15 cellular contexts compared by ENCODE assay signal in the genomic region with DNA sequence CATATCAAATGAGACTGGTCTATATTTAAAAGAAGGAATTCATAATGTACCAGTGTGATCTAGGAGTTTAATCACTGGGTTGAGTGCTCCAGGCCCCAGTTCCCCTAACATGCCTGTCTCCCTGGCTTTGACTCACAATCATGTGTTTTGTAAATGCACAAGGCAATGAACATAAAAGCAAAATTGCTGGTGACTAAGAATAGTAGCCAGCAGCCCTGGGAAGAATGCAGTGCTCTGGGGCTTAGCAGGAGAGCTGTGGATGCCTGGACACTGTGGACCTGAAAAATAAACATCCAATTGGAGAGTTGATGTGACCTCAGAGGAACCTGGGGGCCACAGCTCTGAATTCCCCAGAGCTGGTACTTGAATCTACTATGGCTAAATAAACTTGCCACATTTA. TPM values are rescaled to one million over a fixed set of nuclear protein-coding genes. Genes with fewer than 3 reads are reported as not detected.
A peak's percentile ranks its signal among the peaks of the same experiment; 100 is the strongest.
DNase-seq lines count a peak whose midpoint lies in the region; TF ChIP-seq lines count a peak whose summit lies in the region.
"Had no signal": no experiment of that assay in that cellular context is flagged by ENCODE, and none has a peak within 500 bp of the region (broad histone marks: within the 10 kb centered on the region; RNA-seq: fewer than 3 reads in every experiment).

No MANE protein-coding gene starts in this region.

- no peak overlapping the region for H3K27ac Mint-ChIP-seq in CD14-positive monocyte
- H3K27ac Mint-ChIP-seq: activated CD8-positive, alpha-beta T cell treated with anti-CD3 and anti-CD28 coated beads, Interleukin-2, amount 10 ng/mL, durations not matched to agents 7 days and 5 days; CD4-positive, CD25-positive, alpha-beta regulatory T cell had no signal

- DNase-seq in EL: peak; percentile 3
- peak; percentile 17 for DNase-seq in NCI-H2227 (lab: John Stamatoyannopoulos, UW; ENCODE audit: unreplicated experiment)
- peak; percentile 56 for DNase-seq in epithelial cell of proximal tubule (ENCODE audit: low read depth)
- DNase-seq in kidney glomerular epithelial cell (lab: John Stamatoyannopoulos, UW): peak; percentile 77
- no peak for DNase-seq in retina
- DNase-seq in KG1 (lab: John Stamatoyannopoulos, UW): no peak
- DNase-seq in activated effector memory CD4-positive, alpha-beta T cell treated with Interleukin-2 at 50 U/mL for 16 hours: no peak
- no peak for DNase-seq in CD14-positive monocyte (ENCODE audit: low spot score)
- DNase-seq: activated CD8-positive, alpha-beta T cell treated with anti-CD3 and anti-CD28 coated beads, Interleukin-2, amount 10 ng/mL, durations not matched to agents 7 days and 5 days; activated effector memory CD4-positive, alpha-beta T cell treated with anti-CD3 and anti-CD28 coated beads, Interleukin-2, amount 50 U/mL, for 16 hours; CD4-positive, CD25-positive, alpha-beta regulatory T cell; NCI-H1105 treated with DMSO at 0.1 percent for 48 hours; NCI-H748 treated with DMSO at 0.1 percent for 48 hours had no signal

- peaks cover 4 to 7% (median 6%) of the 10 kb centered on the region in 3 donors for H3K27me3 Mint-ChIP-seq in CD14-positive monocyte (ENCODE audit: low read depth in 3 of 3)
- H3K27me3 Mint-ChIP-seq: CD4-positive, CD25-positive, alpha-beta regulatory T cell; central memory CD8-positive, alpha-beta T cell had no signal

- TF ChIP-seq CTCF in epithelial cell of proximal tubule (conservative IDR thresholded peaks at IDR 0.05; ENCODE audit: low read depth, low read length) (no peak), CD14-positive monocyte (IDR thresholded peaks at IDR 0.05) (no peak)

- H3K36me3 Mint-ChIP-seq in CD14-positive monocyte: no peaks in the 10 kb centered on the region
- H3K36me3 Mint-ChIP-seq: CD4-positive, CD25-positive, alpha-beta regulatory T cell had no signal

- no peaks in the 10 kb centered on the region for H3K4me1 Mint-ChIP-seq in CD14-positive monocyte
- H3K4me1 Mint-ChIP-seq: CD4-positive, CD25-positive, alpha-beta regulatory T cell; central memory CD8-positive, alpha-beta T cell had no signal

- no peak overlapping the region for H3K4me3 Mint-ChIP-seq in CD14-positive monocyte
- H3K4me3 Mint-ChIP-seq: activated CD8-positive, alpha-beta T cell treated with anti-CD3 and anti-CD28 coated beads, Interleukin-2, amount 10 ng/mL, durations not matched to agents 7 days and 5 days; CD4-positive, CD25-positive, alpha-beta regulatory T cell; central memory CD8-positive, alpha-beta T cell had no signal

- H3K9me3 Mint-ChIP-seq in CD14-positive monocyte: no peaks in the 10 kb centered on the region

- no peak overlapping the region for H3K4me3 ChIP-seq in epithelial cell of proximal tubule (ENCODE audit: low read depth, low read length)

- intact Hi-C loops in CD14-positive monocyte (cut with micrococcal nuclease): no loop called here

RNA-seq across cellular contexts. Expression of gene SYNPR, which starts 50.3 kb away (rescaled TPM):
- not detected in 2 replicates for total RNA-seq in epithelial cell of proximal tubule
- not detected for polyA plus RNA-seq in CD14-positive monocyte
- total RNA-seq: activated CD8-positive, alpha-beta T cell treated with anti-CD3 and anti-CD28 coated beads, Interleukin-2, amount 10 ng/mL, durations not matched to agents 7 days and 5 days; CD4-positive, CD25-positive, alpha-beta regulatory T cell; sciatic nerve had no signal
- polyA plus RNA-seq: CD4-positive, CD25-positive, alpha-beta regulatory T cell had no signal

Comparison
In these comparisons a context has a peak if more than half of its experiments do, and no peak if none do; other contexts are left out.
1. DNase-seq: peak in EL (single experiment), NCI-H2227 (single experiment), epithelial cell of proximal tubule (single experiment) and kidney glomerular epithelial cell (single experiment); none in retina (single experiment), KG1 (single experiment), activated effector memory CD4-positive, alpha-beta T cell treated with Interleukin-2 at 50 U/mL for 16 hours (single experiment) and CD14-positive monocyte (single experiment).